ENCODE assay signal across 8 cellular contexts in genomic region chr19:29845576-29846176, GRCh38. TPM values are rescaled to one million over a fixed set of nuclear protein-coding genes. Genes with fewer than 3 reads are reported as not detected.
DNase-seq lines count a peak whose midpoint lies in the region; ATAC-seq and TF ChIP-seq lines count a peak whose summit lies in the region.

No MANE protein-coding gene starts in this region.

- 2 to 4% methylated on average over 22 of the region's 22 CpGs for WGBS in lower leg skin, 2 donors

- H3K4me1 Mint-ChIP-seq in stimulated activated memory B cell treated with anti-CD40 and anti-IgM and Interleukin-4, amounts not matched to agents 10 μg/mL and 1 μg/mL and 100 μg/mL, for 72 hours: peaks cover 11% of the 10 kb centered on the region

- peak overlapping the region; percentile 74 for H3K27ac Mint-ChIP-seq in stimulated activated memory B cell treated with anti-CD40 and anti-IgM and Interleukin-4, amounts not matched to agents 10 μg/mL and 1 μg/mL and 100 μg/mL, for 72 hours

- no peak for TF ChIP-seq POLR2A in lower leg skin (IDR thresholded peaks at IDR 0.05)

- H3K4me3 Mint-ChIP-seq in stimulated activated memory B cell treated with anti-CD40 and anti-IgM and Interleukin-4, amounts not matched to agents 10 μg/mL and 1 μg/mL and 100 μg/mL, for 72 hours: peak overlapping the region; percentile 94

- ATAC-seq in HG03457 (IDR thresholded peaks at IDR 0.05; ENCODE audit: unreplicated experiment) (peak; percentile 2), SK-N-SH treated with all-trans-retinoic acid at 6 μM for 48 hours (peak; percentile 52), GM18907 (IDR thresholded peaks at IDR 0.05; ENCODE audit: unreplicated experiment) (no peak), HG03025 (IDR thresholded peaks at IDR 0.05; ENCODE audit: low FRiP score, unreplicated experiment) (no peak)
- peak; percentile 2 for ATAC-seq in stimulated activated memory B cell treated with anti-CD40 and anti-IgM and Interleukin-4, amounts not matched to agents 10 μg/mL and 1 μg/mL and 100 μg/mL, for 72 hours

- no peaks in the 10 kb centered on the region for H3K36me3 Mint-ChIP-seq in stimulated activated memory B cell treated with anti-CD40 and anti-IgM and Interleukin-4, amounts not matched to agents 10 μg/mL and 1 μg/mL and 100 μg/mL, for 72 hours

- H3K4me3 ChIP-seq in lower leg skin (ENCODE audit: low read depth, poor library complexity, severe bottlenecking): peak overlapping the region; percentile 40

- no peaks in the 10 kb centered on the region for H3K9me3 Mint-ChIP-seq in stimulated activated memory B cell treated with anti-CD40 and anti-IgM and Interleukin-4, amounts not matched to agents 10 μg/mL and 1 μg/mL and 100 μg/mL, for 72 hours

- DNase-seq in Caki2 (ENCODE audit: low read depth) (peak; percentile 84), cerebellar cortex (ENCODE audit: low spot score) (peak; percentile 80), lower leg skin (ENCODE audit: low spot score in 2 of 2) (peak; percentile 23 to 88)

- TF ChIP-seq CTCF in lower leg skin (IDR thresholded peaks at IDR 0.05): no peak

- H3K27me3 Mint-ChIP-seq in stimulated activated memory B cell treated with anti-CD40 and anti-IgM and Interleukin-4, amounts not matched to agents 10 μg/mL and 1 μg/mL and 100 μg/mL, for 72 hours: peaks cover 26% of the 10 kb centered on the region

- intact Hi-C loops in lower leg skin (cut with DNase I; ENCODE audit: low total_unique reads): no loop called here

- in situ Hi-C loops in Caki2 (cut with HindIII; ENCODE audit: low pct_unique_long_range_greater_than_20kb, low sequenced_read_pairs): no loop called here

TF ChIP-seq in SK-N-SH treated with all-trans-retinoic acid at 6 μM for 48 hours, 23 proteins besides CTCF, POLR2A, EP300 and RAD21:
- TF ChIP-seq ZNF8 (CRISPR knock-in tag; IDR thresholded peaks at IDR 0.05) (no peak), PATZ1 (CRISPR knock-in tag; IDR thresholded peaks at IDR 0.05; ENCODE audit: borderline replicate concordance) (no peak)

RNA-seq across cellular contexts. Expression of gene CCNE1, which starts 33.9 kb away (rescaled TPM):
- total RNA-seq in Caki2 (2014; rRNA removed; shearing (Covaris generic); ENCODE audit: low replicate concordance): 24.0 and 33.0 TPM in 2 replicates
- total RNA-seq in lower leg skin: 10 to 100 TPM in 3 of 4 donors, 1 to 10 TPM in 1; 9.1 to 15.6 (median 13.0) TPM

Comparison
In these comparisons a context has a peak if more than half of its experiments do, and no peak if none do; other contexts are left out.
1. ATAC-seq: peak in HG03457 (single experiment), SK-N-SH treated with all-trans-retinoic acid at 6 μM for 48 hours (single experiment) and stimulated activated memory B cell treated with anti-CD40 and anti-IgM and Interleukin-4, amounts not matched to agents 10 μg/mL and 1 μg/mL and 100 μg/mL, for 72 hours (single experiment); none in GM18907 (single experiment) and HG03025 (single experiment).
2. Peak in every context shown above with its lines, with median percentiles within 50 percentile points of each other: DNase-seq.